ENCODE assay signal across 8 cellular contexts in the genomic region with DNA sequence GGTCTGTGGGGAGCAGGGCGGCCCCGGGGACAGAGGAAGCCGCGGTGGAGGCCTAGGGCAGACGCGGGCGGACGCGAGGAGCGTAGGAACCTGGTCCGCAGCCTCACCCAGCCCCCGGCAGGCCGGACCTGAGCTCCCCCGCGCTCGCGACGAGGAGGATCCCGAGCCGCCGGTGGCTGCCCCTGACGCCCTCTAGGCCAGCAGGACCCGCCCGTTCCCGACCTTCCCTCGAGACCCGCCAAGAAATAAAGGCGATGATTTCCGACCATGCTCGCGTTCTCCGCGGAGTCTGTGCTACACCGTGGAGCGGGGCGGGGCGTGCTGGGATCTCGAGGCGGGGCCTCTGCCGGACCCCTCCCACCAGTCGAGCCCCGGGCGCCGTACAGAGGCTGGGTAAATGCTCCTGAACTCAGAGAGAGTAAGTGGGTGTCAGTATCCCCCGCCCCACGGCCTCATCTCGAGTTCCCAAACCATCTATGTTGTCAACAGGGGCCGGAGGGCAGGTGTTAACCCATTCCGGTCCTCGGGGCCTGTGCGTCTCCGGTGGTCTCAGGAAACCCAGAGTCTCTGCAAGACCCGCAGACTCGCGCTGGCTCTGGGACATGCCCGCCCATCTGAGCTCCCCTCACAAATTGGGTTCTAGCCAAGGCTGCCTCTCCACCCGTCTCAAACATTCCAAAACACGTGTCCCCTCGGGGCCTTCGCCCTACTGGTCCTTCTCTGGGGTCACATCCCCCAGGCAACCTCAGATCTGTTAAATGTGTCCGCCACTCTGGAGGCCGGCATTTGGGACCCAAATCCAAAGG. TPM values are rescaled to one million over a fixed set of nuclear protein-coding genes. Genes with fewer than 3 reads are reported as not detected.
DNase-seq lines count a peak whose midpoint lies in the region; ATAC-seq and TF ChIP-seq lines count a peak whose summit lies in the region.

No MANE protein-coding gene starts in this region.

- H3K36me3 Mint-ChIP-seq in CD4-positive, alpha-beta memory T cell: peaks cover 3 to 9% of the 10 kb centered on the region in 2 donors

- TF ChIP-seq POLR2A in heart left ventricle (IDR thresholded peaks at IDR 0.05): no peak

- no peaks in the 10 kb centered on the region for H3K27me3 ChIP-seq in CD4-positive, alpha-beta memory T cell (ENCODE audit: insufficient read depth, low read length)
- H3K27me3 ChIP-seq in heart left ventricle: peaks cover 0 to 15% (median 0%) of the 10 kb centered on the region in 9 donors

- H3K27ac ChIP-seq in CD4-positive, alpha-beta memory T cell (ENCODE audit: low read depth, low read length): peak overlapping the region; percentile 61
- H3K27ac ChIP-seq in heart left ventricle: peak overlapping the region in 11 of 12 donors; percentile 1 to 73 (median 57)

- H3K4me1 Mint-ChIP-seq in CD4-positive, alpha-beta memory T cell: peaks cover 8 to 16% (median 13%) of the 10 kb centered on the region in 4 donors

- peak; percentile 74 for ATAC-seq in GM19438 (IDR thresholded peaks at IDR 0.05; ENCODE audit: low read depth, unreplicated experiment)
- ATAC-seq in HG03565 (IDR thresholded peaks at IDR 0.05; ENCODE audit: unreplicated experiment): peak; percentile 73
- peak; percentile 48 to 89 (median 82) for ATAC-seq in heart left ventricle
- ATAC-seq in sciatic nerve: peak; percentile 93

- H3K9me3 Mint-ChIP-seq in CD4-positive, alpha-beta memory T cell: no peaks in the 10 kb centered on the region

- peak overlapping the region in 5 of 7 donors; percentile 51 to 89 (median 83) for H3K27ac Mint-ChIP-seq in CD4-positive, alpha-beta memory T cell

- no peak for TF ChIP-seq CTCF in heart left ventricle (IDR thresholded peaks at IDR 0.05)

- 17 to 35% (median 22%) methylated on average over 30 to 62 of the region's 62 CpGs for WGBS in heart left ventricle, 4 donors

- no peaks in the 10 kb centered on the region for H3K9me3 ChIP-seq in CD4-positive, alpha-beta memory T cell (ENCODE audit: control insufficient read depth in 1 of 2, low read length in 2 of 2)
- no peaks in the 10 kb centered on the region for H3K9me3 ChIP-seq in heart left ventricle

- peaks cover 5% of the 10 kb centered on the region for H3K4me1 ChIP-seq in CD4-positive, alpha-beta memory T cell (ENCODE audit: insufficient read depth, low read length)
- H3K4me1 ChIP-seq in heart left ventricle: peaks cover 0 to 24% (median 7%) of the 10 kb centered on the region in 12 donors

- CTCF ChIA-PET in CD4-positive, alpha-beta memory T cell (lab: Charles Lee; ENCODE audit: partially characterized antibody): interaction anchor here (1.1 kb wide), 1 partner anchor 10 kb away, joined by 4 read pairs; no protein-coding TSS in a partner anchor

- no peaks in the 10 kb centered on the region for H3K36me3 ChIP-seq in CD4-positive, alpha-beta memory T cell (ENCODE audit: insufficient read depth, low read length)
- no peaks in the 10 kb centered on the region for H3K36me3 ChIP-seq in heart left ventricle

- H3K4me3 ChIP-seq in CD4-positive, alpha-beta memory T cell (ENCODE audit: low read length in 2 of 2): peak overlapping the region in 1 of 2 donors; percentile 66
- peak overlapping the region; percentile 57 to 73 (median 67) for H3K4me3 ChIP-seq in heart left ventricle

- peak overlapping the region; percentile 72 to 92 (median 86) for H3K4me3 Mint-ChIP-seq in CD4-positive, alpha-beta memory T cell

- intact Hi-C loops in CD4-positive, alpha-beta memory T cell (cut with micrococcal nuclease): loop anchor here (1.0 kb wide), 2 partner anchors 22 to 886 kb away; a partner anchor contains a TSS
- intact Hi-C loops in heart left ventricle (cut with DNase I) (no loop called here), sciatic nerve (cut with DNase I) (no loop called here)

- no peaks in the 10 kb centered on the region for H3K27me3 Mint-ChIP-seq in CD4-positive, alpha-beta memory T cell

- peak; percentile 67 to 75 (median 71) for DNase-seq in CD4-positive, alpha-beta memory T cell
- DNase-seq in RPMI7951 (ENCODE audit: low read depth) (peak; percentile 19), activated gamma-delta T cell treated with Interleukin-2 at 50 U/mL for 16 hours (peak; percentile 59), heart left ventricle (peak; percentile 51 to 77 (median 62)), sciatic nerve (ENCODE audit: low spot score) (peak; percentile 80), pons (ENCODE audit: low spot score) (no peak)

- POLR2A ChIA-PET in CD4-positive, alpha-beta memory T cell (lab: Charles Lee; ENCODE audit: partially characterized antibody): interaction anchor here (1.6 to 2.3 kb wide), 3 partner anchors 22 to 1779 kb away, joined by 3 to 27 read pairs (median 6); a partner anchor contains a TSS

RNA-seq across cellular contexts. Expression of a gene that starts 13.7 kb away (rescaled TPM):
- total RNA-seq in CD4-positive, alpha-beta memory T cell: 10 to 100 TPM; 12.5 to 16.0 TPM
- polyA plus RNA-seq in CD4-positive, alpha-beta memory T cell: 1 to 10 TPM; 1.9 to 5.4 TPM
- not detected in 2 replicates for total RNA-seq in RPMI7951 (2014; rRNA removed; shearing (Covaris generic))
- 1 to 10 TPM in 1 of 9 donors, under 1 TPM in 3, not detected in 5; 0.52 to 2.0 (median 0.75) TPM for total RNA-seq in heart left ventricle
- polyA plus RNA-seq in heart left ventricle: under 1 TPM in 1 of 2 donors, not detected in 1; 0.32 TPM
- 3.9 TPM for total RNA-seq in sciatic nerve

RNA-seq across cellular contexts. Expression of a gene that starts 21.9 kb away (rescaled TPM):
- 10 to 100 TPM; 82.4 to 85.4 TPM for total RNA-seq in CD4-positive, alpha-beta memory T cell
- polyA plus RNA-seq in CD4-positive, alpha-beta memory T cell: 10 to 100 TPM; 30.5 to 49.1 TPM
- total RNA-seq in RPMI7951 (2014; rRNA removed; shearing (Covaris generic)): 7.4 and 12.0 TPM in 2 replicates
- total RNA-seq in heart left ventricle: 10 to 100 TPM; 11.2 to 33.0 (median 17.5) TPM
- 10 to 100 TPM in 1 of 2 donors, 1 to 10 TPM in 1; 5.6 to 30.2 TPM for polyA plus RNA-seq in heart left ventricle
- total RNA-seq in sciatic nerve: 45.4 TPM
